ENCODE assay signal across 1 cellular context in the genomic region with DNA sequence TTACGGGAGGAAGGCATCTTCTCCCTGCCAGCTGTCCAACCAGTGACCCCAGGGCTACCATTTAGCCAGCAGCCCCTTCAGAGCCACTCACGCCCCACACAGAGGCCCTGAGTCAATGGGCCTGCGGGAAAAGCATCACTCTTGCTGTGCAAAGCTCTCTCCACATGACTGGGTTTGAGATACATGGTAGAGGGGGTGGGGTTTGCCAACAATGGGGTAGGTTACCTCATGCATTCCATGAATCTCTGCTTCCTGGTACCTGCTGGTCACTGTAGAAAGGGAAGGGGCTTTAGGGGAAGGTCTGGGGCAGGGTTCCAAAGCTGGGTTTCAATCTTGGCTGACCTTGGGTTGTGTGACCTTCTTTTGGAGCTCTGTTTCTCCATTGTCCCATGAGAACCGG.
TF ChIP-seq lines count a peak whose summit lies in the region.

No MANE protein-coding gene starts in this region.

TF ChIP-seq in H1, 55 proteins besides CTCF, POLR2A, EP300 and RAD21 (continued from another document):
- TF ChIP-seq USF2 (IDR thresholded peaks at IDR 0.05; ENCODE audit: low read length) (no peak), RNF2 (IDR thresholded peaks at IDR 0.05; ENCODE audit: borderline replicate concordance, low read depth, low read length, missing control alignments, poor library complexity, severe bottlenecking) (no peak), MAFK (IDR thresholded peaks at IDR 0.05; ENCODE audit: low read depth, low read length) (no peak), FOSL1 (IDR thresholded peaks at IDR 0.05; ENCODE audit: insufficient read depth, low read depth, low read length) (no peak), BRCA1 (IDR thresholded peaks at IDR 0.05; ENCODE audit: low read depth, low read length) (no peak), EGR1 (IDR thresholded peaks at IDR 0.05; ENCODE audit: borderline replicate concordance, low read depth, low read length) (no peak), BCL11A (IDR thresholded peaks at IDR 0.05; ENCODE audit: low read depth in 2 of 2, low read length in 2 of 2) (no peak), YY1 (IDR thresholded peaks at IDR 0.05; ENCODE audit: low read depth, low read length) (no peak), JUN (IDR thresholded peaks at IDR 0.05; ENCODE audit: low read depth, low read length) (no peak), KDM1A (IDR thresholded peaks at IDR 0.05; ENCODE audit: borderline replicate concordance, low read length) (no peak), CREB1 (IDR thresholded peaks at IDR 0.05) (no peak), SAP30 (IDR thresholded peaks at IDR 0.05; ENCODE audit: insufficient read depth, insufficient replicate concordance, low read length) (no peak), TAF1 (IDR thresholded peaks at IDR 0.05; ENCODE audit: low read depth, low read length) (no peak), TAF7 (optimal IDR thresholded peaks at IDR 0.05; ENCODE audit: borderline replicate concordance, low read depth, low read length) (no peak), ATF3 (IDR thresholded peaks at IDR 0.05; ENCODE audit: insufficient read depth, low read depth, low read length) (no peak), CEBPB (IDR thresholded peaks at IDR 0.05; ENCODE audit: low read depth, low read length) (no peak), TBP (IDR thresholded peaks at IDR 0.05; ENCODE audit: low read depth, low read length) (no peak), RBBP5 (IDR thresholded peaks at IDR 0.05; ENCODE audit: borderline replicate concordance, low read depth, low read length) (peak; percentile 63; the same call in 1 of the 2 replicates), CBX5 (IDR thresholded peaks at IDR 0.05; ENCODE audit: low read depth, low read length) (no peak), EZH2 (IDR thresholded peaks at IDR 0.05; ENCODE audit: low read depth, low read length, severe bottlenecking) (no peak), ASH2L (IDR thresholded peaks at IDR 0.05; ENCODE audit: low read length) (peak; percentile 22), SP1 (IDR thresholded peaks at IDR 0.05; ENCODE audit: low read depth, low read length) (0 out of 2 replicates have a peak, but pooled peaks have one; percentile 37), PHF8 (conservative IDR thresholded peaks at IDR 0.05; ENCODE audit: low read depth, low read length) (no peak), HDAC6 (IDR thresholded peaks at IDR 0.05; ENCODE audit: low read depth, low read length) (no peak), JUND (IDR thresholded peaks at IDR 0.05; ENCODE audit: low read length) (peak; percentile 12; the same call in 1 of the 2 replicates), TEAD4 (IDR thresholded peaks at IDR 0.05; ENCODE audit: low read depth, low read length) (peak; percentile 79; the same call in 1 of the 2 replicates)
- TF ChIP-seq, protein P1, sequence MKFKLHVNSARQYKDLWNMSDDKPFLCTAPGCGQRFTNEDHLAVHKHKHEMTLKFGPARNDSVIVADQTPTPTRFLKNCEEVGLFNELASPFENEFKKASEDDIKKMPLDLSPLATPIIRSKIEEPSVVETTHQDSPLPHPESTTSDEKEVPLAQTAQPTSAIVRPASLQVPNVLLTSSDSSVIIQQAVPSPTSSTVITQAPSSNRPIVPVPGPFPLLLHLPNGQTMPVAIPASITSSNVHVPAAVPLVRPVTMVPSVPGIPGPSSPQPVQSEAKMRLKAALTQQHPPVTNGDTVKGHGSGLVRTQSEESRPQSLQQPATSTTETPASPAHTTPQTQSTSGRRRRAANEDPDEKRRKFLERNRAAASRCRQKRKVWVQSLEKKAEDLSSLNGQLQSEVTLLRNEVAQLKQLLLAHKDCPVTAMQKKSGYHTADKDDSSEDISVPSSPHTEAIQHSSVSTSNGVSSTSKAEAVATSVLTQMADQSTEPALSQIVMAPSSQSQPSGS (IDR thresholded peaks at IDR 0.05; ENCODE audit: low read length), result peak; percentile 92
